8 cellular contexts compared by ENCODE assay signal in the genomic region with DNA sequence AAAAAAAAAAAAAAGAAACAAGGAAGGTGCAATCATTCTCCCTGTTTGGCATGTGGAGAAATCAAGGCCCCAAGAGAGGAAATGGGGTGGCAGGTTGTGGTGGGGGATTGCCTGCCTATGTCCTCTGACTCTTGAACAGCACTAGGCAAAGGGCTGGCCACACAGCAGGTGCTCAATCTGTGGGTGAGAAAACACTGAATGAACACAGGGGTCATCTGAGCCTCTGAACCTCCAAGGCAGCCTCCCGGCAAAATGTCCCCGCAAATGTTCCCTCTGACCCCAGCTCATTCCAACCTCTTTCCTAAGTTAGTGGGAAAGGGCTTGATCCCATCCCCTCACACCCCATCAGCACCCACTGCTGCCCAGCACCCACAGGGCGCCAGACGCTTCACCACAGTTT. TPM values are rescaled to one million over a fixed set of nuclear protein-coding genes. Genes with fewer than 3 reads are reported as not detected.
DNase-seq lines count a peak whose midpoint lies in the region; ATAC-seq and FAIRE-seq lines count a peak whose summit lies in the region.

No MANE protein-coding gene starts in this region.

- H3K23ac ChIP-seq in mesendoderm (ENCODE audit: low read length) = no peak overlapping the region

- no peak overlapping the region for H2BK120ac ChIP-seq in mesendoderm (ENCODE audit: low read depth, low read length)

- no peaks in the 10 kb centered on the region for H3K36me3 ChIP-seq in mesendoderm (ENCODE audit: control insufficient read depth, insufficient read depth, low read length)

- H3K4me3 Mint-ChIP-seq in T-helper 17 cell (no peak overlapping the region), immature natural killer cell (peak overlapping the region; percentile 71 to 83 (median 77))
- H3K4me3 Mint-ChIP-seq in stimulated activated naive B cell treated with anti-CD40 and anti-IgM and Interleukin-4, amounts not matched to agents 10 μg/mL and 1 μg/mL and 100 μg/mL, for 72 hours = peak overlapping the region in 1 of 2 donors; percentile 33

- H3K9me3 Mint-ChIP-seq in immature natural killer cell = peaks cover 0 to 2% (median 0%) of the 10 kb centered on the region in 6 donors
- no peaks in the 10 kb centered on the region for H3K9me3 Mint-ChIP-seq in stimulated activated naive B cell treated with anti-CD40 and anti-IgM and Interleukin-4, amounts not matched to agents 10 μg/mL and 1 μg/mL and 100 μg/mL, for 72 hours

- H2BK15ac ChIP-seq in mesendoderm (replicated peaks; ENCODE audit: low read depth) = no peak overlapping the region

- no peak overlapping the region for H3K4me2 ChIP-seq in mesendoderm (ENCODE audit: low read length)

- peaks cover 8% of the 10 kb centered on the region for H3K4me1 ChIP-seq in mesendoderm (ENCODE audit: control insufficient read depth, low read depth, low read length)

- H4K5ac ChIP-seq in mesendoderm (ENCODE audit: low read length) = no peak overlapping the region

- no peaks in the 10 kb centered on the region for H3K79me2 ChIP-seq in mesendoderm (ENCODE audit: control insufficient read depth, insufficient read depth, low read length)

- no peaks in the 10 kb centered on the region for H3K79me1 ChIP-seq in mesendoderm (ENCODE audit: low read length)

- no peak overlapping the region for H3K18ac ChIP-seq in mesendoderm (ENCODE audit: low read length)

- H3K27me3 Mint-ChIP-seq in T-helper 17 cell (no peaks in the 10 kb centered on the region), immature natural killer cell (ENCODE audit: low read depth in 3 of 3) (peaks cover 17 to 24% (median 24%) of the 10 kb centered on the region in 3 donors)
- H3K27me3 Mint-ChIP-seq in stimulated activated naive B cell treated with anti-CD40 and anti-IgM and Interleukin-4, amounts not matched to agents 10 μg/mL and 1 μg/mL and 100 μg/mL, for 72 hours = no peaks in the 10 kb centered on the region

- H3K36me3 Mint-ChIP-seq in T-helper 17 cell (ENCODE audit: low read depth) (peaks cover 7% of the 10 kb centered on the region), immature natural killer cell (peaks cover 0 to 5% (median under 1%) of the 10 kb centered on the region in 3 donors)
- H3K36me3 Mint-ChIP-seq in stimulated activated naive B cell treated with anti-CD40 and anti-IgM and Interleukin-4, amounts not matched to agents 10 μg/mL and 1 μg/mL and 100 μg/mL, for 72 hours = peaks cover 5 to 11% of the 10 kb centered on the region in 2 donors

- no peaks in the 10 kb centered on the region for H3K9me3 ChIP-seq in T-helper 17 cell (ENCODE audit: control insufficient read depth, low read length, poor library complexity, severe bottlenecking)

- no peak overlapping the region for H3K4me3 ChIP-seq in mesendoderm (ENCODE audit: low read length)

- no peak overlapping the region for H3K56ac ChIP-seq in mesendoderm (ENCODE audit: low read length)

- H3K27ac Mint-ChIP-seq in T-helper 17 cell = peak overlapping the region; percentile 79
- H3K27ac Mint-ChIP-seq in immature natural killer cell = peak overlapping the region; percentile 90 to 99 (median 98)
- peak overlapping the region; percentile 92 for H3K27ac Mint-ChIP-seq in stimulated activated naive B cell treated with anti-CD40 and anti-IgM and Interleukin-4, amounts not matched to agents 10 μg/mL and 1 μg/mL and 100 μg/mL, for 72 hours

- H2BK5ac ChIP-seq in mesendoderm (ENCODE audit: low read length) = no peak overlapping the region

- no peak for ATAC-seq in T-helper 17 cell
- ATAC-seq in stimulated activated naive B cell treated with anti-CD40 and anti-IgM and Interleukin-4, amounts not matched to agents 10 μg/mL and 1 μg/mL and 100 μg/mL, for 72 hours (replicated peaks) = no peak

- no CpG with 5 or more reads among the region's 4 CpGs for WGBS in mesendoderm (ENCODE audit: extremely low coverage, insufficient coverage, low lambda C conversion rate)

- H3K27ac ChIP-seq in mesendoderm (ENCODE audit: low read depth, low read length) = no peak overlapping the region

- no peak overlapping the region for H3K4ac ChIP-seq in mesendoderm (ENCODE audit: low read depth, low read length)

- H4K8ac ChIP-seq in mesendoderm (ENCODE audit: low read depth, low read length) = no peak overlapping the region

- H3K9ac ChIP-seq in mesendoderm (ENCODE audit: low read length) = no peak overlapping the region

- DNase-seq in GM19239 (ENCODE audit: insufficient read length, low spot score) = no peak
- DNase-seq in T-helper 17 cell = no peak
- DNase-seq in immature natural killer cell = peak; percentile 68 to 77 (median 74)
- DNase-seq in stimulated activated naive B cell treated with anti-CD40 and anti-IgM and Interleukin-4, amounts not matched to agents 10 μg/mL and 1 μg/mL and 100 μg/mL, for 72 hours = no peak
- no peak for DNase-seq in mesendoderm
- DNase-seq in COR-L47 (lab: John Stamatoyannopoulos, UW) = no peak
- no peak for DNase-seq in NOMO-1 treated with DMSO at 0.1 percent for 48 hours (lab: John Stamatoyannopoulos, UW; ENCODE audit: unreplicated experiment)
- no peak for DNase-seq in GM19238 (ENCODE audit: insufficient read length, low spot score)

- peaks cover 59% of the 10 kb centered on the region for H3K4me1 Mint-ChIP-seq in T-helper 17 cell
- peaks cover 83 to 87% of the 10 kb centered on the region in 2 donors for H3K4me1 Mint-ChIP-seq in immature natural killer cell
- H3K4me1 Mint-ChIP-seq in stimulated activated naive B cell treated with anti-CD40 and anti-IgM and Interleukin-4, amounts not matched to agents 10 μg/mL and 1 μg/mL and 100 μg/mL, for 72 hours = peaks cover 55 to 63% of the 10 kb centered on the region in 2 donors

- peak; percentile 52 for FAIRE-seq in GM19239 (lab: Jason Lieb, UNC)

- no peak overlapping the region for H2AK5ac ChIP-seq in mesendoderm (ENCODE audit: low read length)

- H3K27me3 ChIP-seq in mesendoderm (ENCODE audit: insufficient read depth, low read length, poor library complexity) = no peaks in the 10 kb centered on the region

RNA-seq across cellular contexts. Expression of a gene that starts 4.6 kb away (rescaled TPM):
- 10 to 100 TPM; 72.2 to 91.4 TPM for total RNA-seq in T-helper 17 cell
- 10 to 100 TPM in 1 of 3 donors, 1 to 10 TPM in 2; 3.3 to 11.4 (median 4.2) TPM for polyA plus RNA-seq in immature natural killer cell
- polyA plus RNA-seq in mesendoderm (2013, experiment 1 of 2) = 2.4 TPM
- 2.4 TPM for polyA plus RNA-seq in mesendoderm (2013, experiment 2 of 2)

RNA-seq across cellular contexts. Expression of a gene that starts 24.8 kb away (rescaled TPM):
- total RNA-seq in T-helper 17 cell = 10 to 100 TPM; 44.4 to 80.2 TPM
- polyA plus RNA-seq in immature natural killer cell = 10 to 100 TPM in 2 of 3 donors, 1 to 10 TPM in 1; 8.1 to 20.8 (median 15.2) TPM
- polyA plus RNA-seq in mesendoderm (2013, experiment 1 of 2) = 6.2 TPM
- 6.4 TPM for polyA plus RNA-seq in mesendoderm (2013, experiment 2 of 2)

Comparison
In these comparisons a context has a peak if more than half of its experiments do, and no peak if none do; other contexts are left out.
1. DNase-seq: peak in immature natural killer cell (3 of 3); none in GM19239 (single experiment), T-helper 17 cell (0 of 3), stimulated activated naive B cell treated with anti-CD40 and anti-IgM and Interleukin-4, amounts not matched to agents 10 μg/mL and 1 μg/mL and 100 μg/mL, for 72 hours (single experiment), mesendoderm (single experiment), COR-L47 (single experiment), NOMO-1 treated with DMSO at 0.1 percent for 48 hours (single experiment) and GM19238 (single experiment).
2. Peak in every context shown above with its lines, with median percentiles within 50 percentile points of each other: H3K27ac Mint-ChIP-seq.